ENCODE assay signal across 32 cellular contexts in genomic region chr13:53110614-53111013, GRCh38.
"Had no signal": no experiment of that assay in that cellular context is flagged by ENCODE, and none has a peak within 500 bp of the region (broad histone marks: within the 10 kb centered on the region; RNA-seq: fewer than 3 reads in every experiment).

No MANE protein-coding gene starts in this region.

- H3K9me3 ChIP-seq: ascending aorta had no signal

- H3K4me3 Mint-ChIP-seq: activated B cell treated with CpG ODN at 0.5 μM for 24 hours; activated CD4-positive, alpha-beta memory T cell treated with anti-CD3 and anti-CD28 coated beads for 36 hours; activated CD4-positive, alpha-beta T cell treated with anti-CD3 and anti-CD28 coated beads, Interleukin-2, amount 10 ng/mL, durations not matched to agents 24 days and 14 days; activated CD8-positive, alpha-beta T cell treated with anti-CD3 and anti-CD28 coated beads for 36 hours; activated naive CD4-positive, alpha-beta T cell treated with anti-CD3 and anti-CD28 coated beads, Interleukin-2, amount 10 ng/mL, durations not matched to agents 7 days and 5 days; activated naive CD4-positive, alpha-beta T cell treated with anti-CD3 and anti-CD28 coated beads, Interleukin-2, amount 50 U/mL, for 24 hours; activated naive CD8-positive, alpha-beta T cell; activated naive CD8-positive, alpha-beta T cell treated with anti-CD3 and anti-CD28 coated beads, Interleukin-2, amount 10 ng/mL, durations not matched to agents 7 days and 5 days; activated naive CD8-positive, alpha-beta T cell treated with anti-CD3 and anti-CD28 coated beads, Interleukin-2, amount 50 U/mL, for 24 hours; activated T-cell treated with anti-CD3 and anti-CD28 coated beads, Interleukin-2, amount 50 U/mL, for 24 hours; brain; central memory CD8-positive, alpha-beta T cell; T-helper 2 cell treated with Interferon-gamma antibody and Interleukin-4, amounts not matched to agents 5 μg/mL and 100 μg/mL, for 36 hours had no signal

- H3K36me3 ChIP-seq: ascending aorta, cardiac muscle cell had no signal

- DNase-seq: activated B cell treated with CpG ODN at 0.5 μM for 24 hours; activated CD4-positive, alpha-beta memory T cell treated with anti-CD3 and anti-CD28 coated beads for 36 hours; activated CD4-positive, alpha-beta T cell treated with anti-CD3 and anti-CD28 coated beads for 4 hours; activated CD4-positive, alpha-beta T cell treated with anti-CD3 and anti-CD28 coated beads, Interleukin-2, amount 10 ng/mL, durations not matched to agents 24 days and 14 days; activated CD4-positive, alpha-beta T cell treated with anti-CD3 and anti-CD28 coated beads, Interleukin-2, amount 50 U/mL, for 1 hour; activated CD4-positive, alpha-beta T cell treated with anti-CD3 and anti-CD28 coated beads, Interleukin-2, amount 50 U/mL, for 4 hours; activated CD4-positive, CD25-positive, alpha-beta regulatory T cell treated with anti-CD3 and anti-CD28 coated beads, Interleukin-2, amount 50 U/mL, for 72 hours; activated CD8-positive, alpha-beta memory T cell treated with anti-CD3 and anti-CD28 coated beads, Interleukin-2, amount 50 U/mL, for 4 hours; activated CD8-positive, alpha-beta T cell treated with anti-CD3 and anti-CD28 coated beads for 36 hours; activated effector memory CD4-positive, alpha-beta T cell treated with Interleukin-2 at 50 U/mL for 16 hours; activated gamma-delta T cell; activated naive CD4-positive, alpha-beta T cell treated with anti-CD3 and anti-CD28 coated beads, Interleukin-2, amount 10 ng/mL, durations not matched to agents 7 days and 5 days; activated naive CD4-positive, alpha-beta T cell treated with Interleukin-2 at 50 U/mL for 16 hours; activated naive CD8-positive, alpha-beta T cell treated with anti-CD3 and anti-CD28 coated beads, Interleukin-2, amount 10 ng/mL, durations not matched to agents 7 days and 5 days; activated naive CD8-positive, alpha-beta T cell treated with anti-CD3 and anti-CD28 coated beads, Interleukin-2, amount 50 U/mL, for 24 hours; activated T-cell treated with anti-CD3 and anti-CD28 coated beads, Interleukin-2, amount 50 U/mL, for 24 hours; activated T-cell treated with anti-CD3 and anti-CD28 coated beads, Interleukin-2, amount 50 U/mL, for 48 hours; amygdala; anterior cingulate cortex; caudate nucleus; cerebellar nuclear complex; T-helper 2 cell; T-helper 9 cell had no signal

- H3K27me3 ChIP-seq: ascending aorta, cardiac muscle cell had no signal

- H3K27ac Mint-ChIP-seq: activated B cell treated with CpG ODN at 0.5 μM for 24 hours; activated CD4-positive, alpha-beta memory T cell treated with anti-CD3 and anti-CD28 coated beads for 36 hours; activated CD4-positive, alpha-beta T cell treated with anti-CD3 and anti-CD28 coated beads, Interleukin-2, amount 10 ng/mL, durations not matched to agents 24 days and 14 days; activated CD8-positive, alpha-beta T cell treated with anti-CD3 and anti-CD28 coated beads for 36 hours; activated naive CD4-positive, alpha-beta T cell treated with anti-CD3 and anti-CD28 coated beads, Interleukin-2, amount 10 ng/mL, durations not matched to agents 7 days and 5 days; activated naive CD4-positive, alpha-beta T cell treated with anti-CD3 and anti-CD28 coated beads, Interleukin-2, amount 50 U/mL, for 24 hours; activated naive CD8-positive, alpha-beta T cell; activated naive CD8-positive, alpha-beta T cell treated with anti-CD3 and anti-CD28 coated beads, Interleukin-2, amount 10 ng/mL, durations not matched to agents 7 days and 5 days; activated naive CD8-positive, alpha-beta T cell treated with anti-CD3 and anti-CD28 coated beads, Interleukin-2, amount 50 U/mL, for 24 hours; activated T-cell treated with anti-CD3 and anti-CD28 coated beads, Interleukin-2, amount 50 U/mL, for 24 hours; activated T-helper 2 cell treated with anti-CD3 and anti-CD28 coated beads, Interferon-gamma antibody, Interleukin-2, Interleukin-4, amounts not matched to agents 10 μg/mL and 5 μg/mL and 100 μg/mL, durations not matched to agents 14 hours and 24 hours and 36 hours; T-helper 2 cell treated with Interferon-gamma antibody and Interleukin-4, amounts not matched to agents 5 μg/mL and 100 μg/mL, for 36 hours had no signal

- H3K27me3 Mint-ChIP-seq: activated B cell treated with CpG ODN at 0.5 μM for 24 hours; activated CD4-positive, alpha-beta T cell treated with anti-CD3 and anti-CD28 coated beads, Interleukin-2, amount 10 ng/mL, durations not matched to agents 24 days and 14 days; activated naive CD4-positive, alpha-beta T cell treated with anti-CD3 and anti-CD28 coated beads, Interleukin-2, amount 10 ng/mL, durations not matched to agents 7 days and 5 days; activated naive CD8-positive, alpha-beta T cell treated with anti-CD3 and anti-CD28 coated beads, Interleukin-2, amount 50 U/mL, for 24 hours; central memory CD8-positive, alpha-beta T cell had no signal

- H3K27ac ChIP-seq: ascending aorta, cardiac muscle cell, VCaP had no signal

- H3K4me1 Mint-ChIP-seq: activated B cell treated with CpG ODN at 0.5 μM for 24 hours; activated CD4-positive, alpha-beta T cell treated with anti-CD3 and anti-CD28 coated beads, Interleukin-2, amount 10 ng/mL, durations not matched to agents 24 days and 14 days; activated naive CD4-positive, alpha-beta T cell treated with anti-CD3 and anti-CD28 coated beads, Interleukin-2, amount 10 ng/mL, durations not matched to agents 7 days and 5 days; activated naive CD4-positive, alpha-beta T cell treated with anti-CD3 and anti-CD28 coated beads, Interleukin-2, amount 50 U/mL, for 24 hours; activated naive CD8-positive, alpha-beta T cell treated with anti-CD3 and anti-CD28 coated beads, Interleukin-2, amount 10 ng/mL, durations not matched to agents 7 days and 5 days; activated naive CD8-positive, alpha-beta T cell treated with anti-CD3 and anti-CD28 coated beads, Interleukin-2, amount 50 U/mL, for 24 hours; central memory CD8-positive, alpha-beta T cell had no signal

- H3K9me3 Mint-ChIP-seq: activated B cell treated with CpG ODN at 0.5 μM for 24 hours; activated CD4-positive, alpha-beta memory T cell treated with anti-CD3 and anti-CD28 coated beads for 36 hours; activated CD4-positive, alpha-beta T cell treated with anti-CD3 and anti-CD28 coated beads, Interleukin-2, amount 10 ng/mL, durations not matched to agents 24 days and 14 days; activated CD8-positive, alpha-beta T cell treated with anti-CD3 and anti-CD28 coated beads for 36 hours; activated naive CD4-positive, alpha-beta T cell treated with anti-CD3 and anti-CD28 coated beads, Interleukin-2, amount 50 U/mL, for 24 hours; activated naive CD8-positive, alpha-beta T cell treated with anti-CD3 and anti-CD28 coated beads, Interleukin-2, amount 10 ng/mL, durations not matched to agents 7 days and 5 days; activated naive CD8-positive, alpha-beta T cell treated with anti-CD3 and anti-CD28 coated beads, Interleukin-2, amount 50 U/mL, for 24 hours; activated T-cell treated with anti-CD3 and anti-CD28 coated beads, Interleukin-2, amount 50 U/mL, for 24 hours; activated T-helper 2 cell treated with anti-CD3 and anti-CD28 coated beads, Interferon-gamma antibody, Interleukin-2, Interleukin-4, amounts not matched to agents 10 μg/mL and 5 μg/mL and 100 μg/mL, durations not matched to agents 14 hours and 24 hours and 36 hours; central memory CD8-positive, alpha-beta T cell; T-helper 2 cell treated with Interferon-gamma antibody and Interleukin-4, amounts not matched to agents 5 μg/mL and 100 μg/mL, for 36 hours had no signal

- H3K36me3 Mint-ChIP-seq: activated CD4-positive, alpha-beta memory T cell treated with anti-CD3 and anti-CD28 coated beads for 36 hours; activated naive CD4-positive, alpha-beta T cell treated with anti-CD3 and anti-CD28 coated beads, Interleukin-2, amount 10 ng/mL, durations not matched to agents 7 days and 5 days; activated naive CD4-positive, alpha-beta T cell treated with anti-CD3 and anti-CD28 coated beads, Interleukin-2, amount 50 U/mL, for 24 hours; activated naive CD8-positive, alpha-beta T cell; activated naive CD8-positive, alpha-beta T cell treated with anti-CD3 and anti-CD28 coated beads, Interleukin-2, amount 10 ng/mL, durations not matched to agents 7 days and 5 days; brain had no signal

- H3K4me1 ChIP-seq: ascending aorta had no signal

- H3K4me3 ChIP-seq: ascending aorta, cardiac muscle cell had no signal
